1 cellular context compared by ENCODE assay signal in genomic region chr2:164840458-164840929, GRCh38.
TF ChIP-seq lines count a peak whose summit lies in the region.

No MANE protein-coding gene starts in this region.

TF ChIP-seq in HepG2, 621 proteins besides CTCF, POLR2A, EP300 and RAD21 (continued from another document and continues in another):
- TF ChIP-seq MED8 (CRISPR knock-in tag; IDR thresholded peaks at IDR 0.05; ENCODE audit: insufficient replicate concordance) (peak; percentile 67), ZNF841 (CRISPR knock-in tag; IDR thresholded peaks at IDR 0.05; ENCODE audit: borderline replicate concordance) (no peak), EHMT2 (IDR thresholded peaks at IDR 0.05; ENCODE audit: borderline replicate concordance, low read depth, low read length) (peak; percentile 41; the same call in 1 of the 2 replicates), SMARCC2 (IDR thresholded peaks at IDR 0.05) (no peak), AHR (CRISPR knock-in tag; IDR thresholded peaks at IDR 0.05) (no peak; the same call in 1 of the 2 replicates), NFIC (IDR thresholded peaks at IDR 0.05; ENCODE audit: low read length) (peak; percentile 86; the same call in 1 of the 2 replicates), CBX2 (IDR thresholded peaks at IDR 0.05; ENCODE audit: low read depth, low read length) (no peak), CBX2 (CRISPR knock-in tag; IDR thresholded peaks at IDR 0.05; ENCODE audit: low read depth) (no peak), NR3C1 (CRISPR knock-in tag; IDR thresholded peaks at IDR 0.05) (no peak), MXI1 (IDR thresholded peaks at IDR 0.05; ENCODE audit: borderline replicate concordance, low read depth, low read length) (peak; percentile 74), ZNF879 (CRISPR knock-in tag; IDR thresholded peaks at IDR 0.05) (no peak; the same call in 1 of the 2 replicates), HOXA9 (CRISPR knock-in tag; IDR thresholded peaks at IDR 0.05; ENCODE audit: borderline replicate concordance) (no peak), SIX1 (CRISPR knock-in tag; IDR thresholded peaks at IDR 0.05; ENCODE audit: borderline replicate concordance) (no peak; the same call in 1 of the 2 replicates), ASH2L (IDR thresholded peaks at IDR 0.05; ENCODE audit: insufficient read length, low read depth, low read length) (peak; percentile 56), NFYB (CRISPR knock-in tag; IDR thresholded peaks at IDR 0.05) (peak; percentile 67), ZNF501 (CRISPR knock-in tag; IDR thresholded peaks at IDR 0.05) (peak; percentile 47), NFIB (CRISPR knock-in tag; IDR thresholded peaks at IDR 0.05; ENCODE audit: borderline replicate concordance) (no peak), ZSCAN20 (CRISPR knock-in tag; IDR thresholded peaks at IDR 0.05; ENCODE audit: borderline replicate concordance) (no peak; the same call in 1 of the 2 replicates), POGZ (CRISPR knock-in tag; IDR thresholded peaks at IDR 0.05) (peak; percentile 87; the same call in 1 of the 2 replicates), GABPA (IDR thresholded peaks at IDR 0.05; ENCODE audit: low read depth, low read length) (no peak), GABPA (CRISPR knock-in tag; IDR thresholded peaks at IDR 0.05; ENCODE audit: low read depth) (peak; percentile 34; the same call in 1 of the 2 replicates), DDIT3 (CRISPR knock-in tag; IDR thresholded peaks at IDR 0.05) (0 out of 2 replicates have a peak, but pooled peaks have one; percentile 8), ARNT2 (CRISPR knock-in tag; IDR thresholded peaks at IDR 0.05; ENCODE audit: low read depth) (0 out of 2 replicates have a peak, but pooled peaks have one; percentile 6), MED1 (CRISPR knock-in tag; IDR thresholded peaks at IDR 0.05) (peak; percentile 84), SNAPC2 (CRISPR knock-in tag; IDR thresholded peaks at IDR 0.05) (peak; percentile 54; the same call in 1 of the 2 replicates), AGO2 (optimal IDR thresholded peaks at IDR 0.05; ENCODE audit: low read depth, low read length) (no peak), ZNF629 (CRISPR knock-in tag; conservative IDR thresholded peaks at IDR 0.05) (no peak; the same call in 1 of the 2 replicates), ZNF615 (CRISPR knock-in tag; IDR thresholded peaks at IDR 0.05; ENCODE audit: borderline replicate concordance) (0 out of 2 replicates have a peak, but pooled peaks have one; percentile 59), ZNF775 (CRISPR knock-in tag; IDR thresholded peaks at IDR 0.05; ENCODE audit: borderline replicate concordance) (no peak), MAFK (conservative IDR thresholded peaks at IDR 0.05 in 1 of 2, IDR thresholded peaks at IDR 0.05 in 1 of 2; ENCODE audit: low read length in 2 of 2) (no peak), XRCC5 (optimal IDR thresholded peaks at IDR 0.05; ENCODE audit: low read length) (peak; percentile 85), MIER3 (CRISPR knock-in tag; IDR thresholded peaks at IDR 0.05; ENCODE audit: borderline replicate concordance) (no peak), RARA (CRISPR knock-in tag; IDR thresholded peaks at IDR 0.05) (peak; percentile 50; the same call in 1 of the 2 replicates), ZNF136 (CRISPR knock-in tag; IDR thresholded peaks at IDR 0.05; ENCODE audit: low read depth) (no peak), ZNF513 (CRISPR knock-in tag; conservative IDR thresholded peaks at IDR 0.05) (no peak), BHLHE40 (IDR thresholded peaks at IDR 0.05; ENCODE audit: low read length) (peak; percentile 34; the same call in 1 of the 2 replicates), HOXD1 (CRISPR knock-in tag; IDR thresholded peaks at IDR 0.05) (peak; percentile 31; the same call in 1 of the 2 replicates), HNRNPL (IDR thresholded peaks at IDR 0.05; ENCODE audit: low read depth, low read length) (peak; percentile 85), ZNF256 (CRISPR knock-in tag; conservative IDR thresholded peaks at IDR 0.05) (peak; percentile 25; the same call in 1 of the 2 replicates), ATF7 (IDR thresholded peaks at IDR 0.05) (no peak), ATF7 (CRISPR knock-in tag; IDR thresholded peaks at IDR 0.05) (no peak; the same call in 1 of the 2 replicates), MYC (CRISPR knock-in tag; IDR thresholded peaks at IDR 0.05; ENCODE audit: borderline replicate concordance) (peak; percentile 67; the same call in 1 of the 2 replicates)
- TF ChIP-seq, protein P1, sequence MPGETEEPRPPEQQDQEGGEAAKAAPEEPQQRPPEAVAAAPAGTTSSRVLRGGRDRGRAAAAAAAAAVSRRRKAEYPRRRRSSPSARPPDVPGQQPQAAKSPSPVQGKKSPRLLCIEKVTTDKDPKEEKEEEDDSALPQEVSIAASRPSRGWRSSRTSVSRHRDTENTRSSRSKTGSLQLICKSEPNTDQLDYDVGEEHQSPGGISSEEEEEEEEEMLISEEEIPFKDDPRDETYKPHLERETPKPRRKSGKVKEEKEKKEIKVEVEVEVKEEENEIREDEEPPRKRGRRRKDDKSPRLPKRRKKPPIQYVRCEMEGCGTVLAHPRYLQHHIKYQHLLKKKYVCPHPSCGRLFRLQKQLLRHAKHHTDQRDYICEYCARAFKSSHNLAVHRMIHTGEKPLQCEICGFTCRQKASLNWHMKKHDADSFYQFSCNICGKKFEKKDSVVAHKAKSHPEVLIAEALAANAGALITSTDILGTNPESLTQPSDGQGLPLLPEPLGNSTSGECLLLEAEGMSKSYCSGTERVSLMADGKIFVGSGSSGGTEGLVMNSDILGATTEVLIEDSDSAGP (CRISPR knock-in tag; IDR thresholded peaks at IDR 0.05; ENCODE audit: borderline replicate concordance) = 0 out of 2 replicates have a peak, but pooled peaks have one; percentile 57
- TF ChIP-seq, protein P2, sequence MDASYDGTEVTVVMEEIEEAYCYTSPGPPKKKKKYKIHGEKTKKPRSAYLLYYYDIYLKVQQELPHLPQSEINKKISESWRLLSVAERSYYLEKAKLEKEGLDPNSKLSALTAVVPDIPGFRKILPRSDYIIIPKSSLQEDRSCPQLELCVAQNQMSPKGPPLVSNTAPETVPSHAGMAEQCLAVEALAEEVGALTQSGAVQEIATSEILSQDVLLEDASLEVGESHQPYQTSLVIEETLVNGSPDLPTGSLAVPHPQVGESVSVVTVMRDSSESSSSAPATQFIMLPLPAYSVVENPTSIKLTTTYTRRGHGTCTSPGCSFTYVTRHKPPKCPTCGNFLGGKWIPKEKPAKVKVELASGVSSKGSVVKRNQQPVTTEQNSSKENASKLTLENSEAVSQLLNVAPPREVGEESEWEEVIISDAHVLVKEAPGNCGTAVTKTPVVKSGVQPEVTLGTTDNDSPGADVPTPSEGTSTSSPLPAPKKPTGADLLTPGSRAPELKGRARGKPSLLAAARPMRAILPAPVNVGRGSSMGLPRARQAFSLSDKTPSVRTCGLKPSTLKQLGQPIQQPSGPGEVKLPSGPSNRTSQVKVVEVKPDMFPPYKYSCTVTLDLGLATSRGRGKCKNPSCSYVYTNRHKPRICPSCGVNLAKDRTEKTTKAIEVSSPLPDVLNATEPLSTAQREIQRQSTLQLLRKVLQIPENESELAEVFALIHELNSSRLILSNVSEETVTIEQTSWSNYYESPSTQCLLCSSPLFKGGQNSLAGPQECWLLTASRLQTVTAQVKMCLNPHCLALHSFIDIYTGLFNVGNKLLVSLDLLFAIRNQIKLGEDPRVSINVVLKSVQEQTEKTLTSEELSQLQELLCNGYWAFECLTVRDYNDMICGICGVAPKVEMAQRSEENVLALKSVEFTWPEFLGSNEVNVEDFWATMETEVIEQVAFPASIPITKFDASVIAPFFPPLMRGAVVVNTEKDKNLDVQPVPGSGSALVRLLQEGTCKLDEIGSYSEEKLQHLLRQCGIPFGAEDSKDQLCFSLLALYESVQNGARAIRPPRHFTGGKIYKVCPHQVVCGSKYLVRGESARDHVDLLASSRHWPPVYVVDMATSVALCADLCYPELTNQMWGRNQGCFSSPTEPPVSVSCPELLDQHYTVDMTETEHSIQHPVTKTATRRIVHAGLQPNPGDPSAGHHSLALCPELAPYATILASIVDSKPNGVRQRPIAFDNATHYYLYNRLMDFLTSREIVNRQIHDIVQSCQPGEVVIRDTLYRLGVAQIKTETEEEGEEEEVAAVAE (CRISPR knock-in tag; IDR thresholded peaks at IDR 0.05; ENCODE audit: borderline replicate concordance) = peak; percentile 37; the same call in 1 of the 2 replicates
- TF ChIP-seq, protein P3, sequence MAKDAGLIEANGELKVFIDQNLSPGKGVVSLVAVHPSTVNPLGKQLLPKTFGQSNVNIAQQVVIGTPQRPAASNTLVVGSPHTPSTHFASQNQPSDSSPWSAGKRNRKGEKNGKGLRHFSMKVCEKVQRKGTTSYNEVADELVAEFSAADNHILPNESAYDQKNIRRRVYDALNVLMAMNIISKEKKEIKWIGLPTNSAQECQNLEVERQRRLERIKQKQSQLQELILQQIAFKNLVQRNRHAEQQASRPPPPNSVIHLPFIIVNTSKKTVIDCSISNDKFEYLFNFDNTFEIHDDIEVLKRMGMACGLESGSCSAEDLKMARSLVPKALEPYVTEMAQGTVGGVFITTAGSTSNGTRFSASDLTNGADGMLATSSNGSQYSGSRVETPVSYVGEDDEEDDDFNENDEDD (CRISPR knock-in tag; IDR thresholded peaks at IDR 0.05; ENCODE audit: borderline replicate concordance) = peak; percentile 15; the same call in 1 of the 2 replicates
- TF ChIP-seq, protein P4, sequence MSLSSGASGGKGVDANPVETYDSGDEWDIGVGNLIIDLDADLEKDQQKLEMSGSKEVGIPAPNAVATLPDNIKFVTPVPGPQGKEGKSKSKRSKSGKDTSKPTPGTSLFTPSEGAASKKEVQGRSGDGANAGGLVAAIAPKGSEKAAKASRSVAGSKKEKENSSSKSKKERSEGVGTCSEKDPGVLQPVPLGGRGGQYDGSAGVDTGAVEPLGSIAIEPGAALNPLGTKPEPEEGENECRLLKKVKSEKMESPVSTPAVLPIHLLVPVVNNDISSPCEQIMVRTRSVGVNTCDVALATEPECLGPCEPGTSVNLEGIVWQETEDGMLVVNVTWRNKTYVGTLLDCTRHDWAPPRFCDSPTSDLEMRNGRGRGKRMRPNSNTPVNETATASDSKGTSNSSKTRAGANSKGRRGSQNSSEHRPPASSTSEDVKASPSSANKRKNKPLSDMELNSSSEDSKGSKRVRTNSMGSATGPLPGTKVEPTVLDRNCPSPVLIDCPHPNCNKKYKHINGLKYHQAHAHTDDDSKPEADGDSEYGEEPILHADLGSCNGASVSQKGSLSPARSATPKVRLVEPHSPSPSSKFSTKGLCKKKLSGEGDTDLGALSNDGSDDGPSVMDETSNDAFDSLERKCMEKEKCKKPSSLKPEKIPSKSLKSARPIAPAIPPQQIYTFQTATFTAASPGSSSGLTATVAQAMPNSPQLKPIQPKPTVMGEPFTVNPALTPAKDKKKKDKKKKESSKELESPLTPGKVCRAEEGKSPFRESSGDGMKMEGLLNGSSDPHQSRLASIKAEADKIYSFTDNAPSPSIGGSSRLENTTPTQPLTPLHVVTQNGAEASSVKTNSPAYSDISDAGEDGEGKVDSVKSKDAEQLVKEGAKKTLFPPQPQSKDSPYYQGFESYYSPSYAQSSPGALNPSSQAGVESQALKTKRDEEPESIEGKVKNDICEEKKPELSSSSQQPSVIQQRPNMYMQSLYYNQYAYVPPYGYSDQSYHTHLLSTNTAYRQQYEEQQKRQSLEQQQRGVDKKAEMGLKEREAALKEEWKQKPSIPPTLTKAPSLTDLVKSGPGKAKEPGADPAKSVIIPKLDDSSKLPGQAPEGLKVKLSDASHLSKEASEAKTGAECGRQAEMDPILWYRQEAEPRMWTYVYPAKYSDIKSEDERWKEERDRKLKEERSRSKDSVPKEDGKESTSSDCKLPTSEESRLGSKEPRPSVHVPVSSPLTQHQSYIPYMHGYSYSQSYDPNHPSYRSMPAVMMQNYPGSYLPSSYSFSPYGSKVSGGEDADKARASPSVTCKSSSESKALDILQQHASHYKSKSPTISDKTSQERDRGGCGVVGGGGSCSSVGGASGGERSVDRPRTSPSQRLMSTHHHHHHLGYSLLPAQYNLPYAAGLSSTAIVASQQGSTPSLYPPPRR (CRISPR knock-in tag; IDR thresholded peaks at IDR 0.05; ENCODE audit: borderline replicate concordance) = peak; percentile 86
- TF ChIP-seq, protein P5, sequence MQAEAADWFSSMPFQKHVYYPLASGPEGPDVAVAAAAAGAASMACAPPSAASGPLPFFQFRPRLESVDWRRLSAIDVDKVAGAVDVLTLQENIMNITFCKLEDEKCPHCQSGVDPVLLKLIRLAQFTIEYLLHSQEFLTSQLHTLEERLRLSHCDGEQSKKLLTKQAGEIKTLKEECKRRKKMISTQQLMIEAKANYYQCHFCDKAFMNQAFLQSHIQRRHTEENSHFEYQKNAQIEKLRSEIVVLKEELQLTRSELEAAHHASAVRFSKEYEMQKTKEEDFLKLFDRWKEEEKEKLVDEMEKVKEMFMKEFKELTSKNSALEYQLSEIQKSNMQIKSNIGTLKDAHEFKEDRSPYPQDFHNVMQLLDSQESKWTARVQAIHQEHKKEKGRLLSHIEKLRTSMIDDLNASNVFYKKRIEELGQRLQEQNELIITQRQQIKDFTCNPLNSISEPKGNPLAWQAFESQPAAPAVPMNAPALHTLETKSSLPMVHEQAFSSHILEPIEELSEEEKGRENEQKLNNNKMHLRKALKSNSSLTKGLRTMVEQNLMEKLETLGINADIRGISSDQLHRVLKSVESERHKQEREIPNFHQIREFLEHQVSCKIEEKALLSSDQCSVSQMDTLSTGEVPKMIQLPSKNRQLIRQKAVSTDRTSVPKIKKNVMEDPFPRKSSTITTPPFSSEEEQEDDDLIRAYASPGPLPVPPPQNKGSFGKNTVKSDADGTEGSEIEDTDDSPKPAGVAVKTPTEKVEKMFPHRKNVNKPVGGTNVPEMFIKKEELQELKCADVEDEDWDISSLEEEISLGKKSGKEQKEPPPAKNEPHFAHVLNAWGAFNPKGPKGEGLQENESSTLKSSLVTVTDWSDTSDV (CRISPR knock-in tag; IDR thresholded peaks at IDR 0.05) = no peak; the same call in 1 of the 2 replicates
- TF ChIP-seq, protein P6, sequence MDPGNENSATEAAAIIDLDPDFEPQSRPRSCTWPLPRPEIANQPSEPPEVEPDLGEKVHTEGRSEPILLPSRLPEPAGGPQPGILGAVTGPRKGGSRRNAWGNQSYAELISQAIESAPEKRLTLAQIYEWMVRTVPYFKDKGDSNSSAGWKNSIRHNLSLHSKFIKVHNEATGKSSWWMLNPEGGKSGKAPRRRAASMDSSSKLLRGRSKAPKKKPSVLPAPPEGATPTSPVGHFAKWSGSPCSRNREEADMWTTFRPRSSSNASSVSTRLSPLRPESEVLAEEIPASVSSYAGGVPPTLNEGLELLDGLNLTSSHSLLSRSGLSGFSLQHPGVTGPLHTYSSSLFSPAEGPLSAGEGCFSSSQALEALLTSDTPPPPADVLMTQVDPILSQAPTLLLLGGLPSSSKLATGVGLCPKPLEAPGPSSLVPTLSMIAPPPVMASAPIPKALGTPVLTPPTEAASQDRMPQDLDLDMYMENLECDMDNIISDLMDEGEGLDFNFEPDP (CRISPR knock-in tag; conservative IDR thresholded peaks at IDR 0.05) = 0 out of 2 replicates have a peak, but pooled peaks have one; percentile 77
